In genomic region chr16:81823111-81823510, GRCh38 we compare ENCODE assay signal across 8 cellular contexts. TPM values are rescaled to one million over a fixed set of nuclear protein-coding genes. Genes with fewer than 3 reads are reported as not detected.
A peak's percentile ranks its signal among the peaks of the same experiment; 100 is the strongest.
DNase-seq lines count a peak whose midpoint lies in the region; ATAC-seq lines count a peak whose summit lies in the region.

No MANE protein-coding gene starts in this region.

- DNase-seq in GDM1 (lab: John Stamatoyannopoulos, UW): peak; percentile 66
- peak; percentile 69 to 81 for DNase-seq in Kasumi-1 (lab: John Stamatoyannopoulos, UW)
- peak; percentile 49 for DNase-seq in left ventricle myocardium superior
- no peak for DNase-seq in T-helper 2 cell
- no peak for DNase-seq in occipital lobe (lab: John Stamatoyannopoulos, UW)
- no peak for DNase-seq in inferior parietal cortex (ENCODE audit: extremely low spot score)
- no peak for DNase-seq in NCI-H1930 (lab: John Stamatoyannopoulos, UW)

- ATAC-seq in GM21390 (IDR thresholded peaks at IDR 0.05; ENCODE audit: unreplicated experiment) (peak; percentile 42), left ventricle myocardium superior (no peak)

- intact Hi-C loops in left ventricle myocardium superior (cut with micrococcal nuclease): no loop called here

RNA-seq across cellular contexts. Expression of gene PLCG2, which starts 44.0 kb away (rescaled TPM):
- total RNA-seq in left ventricle myocardium superior: 5.2 TPM
- total RNA-seq in occipital lobe: 1.6 TPM

Comparison
In these comparisons a context has a peak if more than half of its experiments do, and no peak if none do; other contexts are left out.
1. DNase-seq: peak in GDM1 (single experiment), Kasumi-1 (2 of 2) and left ventricle myocardium superior (single experiment); none in T-helper 2 cell (0 of 5), occipital lobe (single experiment), inferior parietal cortex (single experiment) and NCI-H1930 (0 of 2).